In genomic region chr4:113106076-113106475, GRCh38 we compare ENCODE assay signal across 9 cellular contexts. TPM values are rescaled to one million over a fixed set of nuclear protein-coding genes. Genes with fewer than 3 reads are reported as not detected.
DNase-seq lines count a peak whose midpoint lies in the region; ATAC-seq and TF ChIP-seq lines count a peak whose summit lies in the region.
"Had no signal": no experiment of that assay in that cellular context is flagged by ENCODE, and none has a peak within 500 bp of the region (broad histone marks: within the 10 kb centered on the region; RNA-seq: fewer than 3 reads in every experiment).

No MANE protein-coding gene starts in this region.

- H3K4me1 Mint-ChIP-seq in Calu3 (ENCODE audit: low read depth, unreplicated experiment), result peaks cover 13% of the 10 kb centered on the region
- H3K4me1 Mint-ChIP-seq: activated naive CD8-positive, alpha-beta T cell treated with anti-CD3 and anti-CD28 coated beads, Interleukin-2, amount 10 ng/mL, durations not matched to agents 7 days and 5 days had no signal

- no peak for TF ChIP-seq POLR2A in right lobe of liver (IDR thresholded peaks at IDR 0.05)

- TF ChIP-seq CTCF in BE2C (IDR thresholded peaks at IDR 0.05; ENCODE audit: low read depth, low read length) (peak; percentile 51), right lobe of liver (IDR thresholded peaks at IDR 0.05) (peak; percentile 43 to 71 (median 58)), Calu3 (IDR thresholded peaks at IDR 0.05; ENCODE audit: unreplicated experiment) (no peak)

- H3K4me1 ChIP-seq in BE2C (no peaks in the 10 kb centered on the region; the same call in 1 of the 2 replicates), right lobe of liver (peaks cover 0 to 11% (median 0%) of the 10 kb centered on the region in 4 donors)

- H3K27me3 ChIP-seq in BE2C, result no peaks in the 10 kb centered on the region
- H3K27me3 ChIP-seq in right lobe of liver, result no peaks in the 10 kb centered on the region

- H3K36me3 ChIP-seq in BE2C (no peaks in the 10 kb centered on the region), right lobe of liver (no peaks in the 10 kb centered on the region)

- in situ Hi-C loops in KBM-7 (cut with MboI; ENCODE audit: low pct_unique_long_range_greater_than_20kb, low sequenced_read_pairs), result no loop called here

- CTCF ChIA-PET in Calu3 (lab: Charles Lee), result no interaction called here

- H3K9me3 ChIP-seq in BE2C (no peaks in the 10 kb centered on the region), right lobe of liver (no peaks in the 10 kb centered on the region)

- intact Hi-C loops in right lobe of liver (cut with DNase I) (no loop called here), Calu3 (cut with micrococcal nuclease; ENCODE audit: unreplicated experiment) (loop anchor here (1.0 to 10.0 kb wide), 4 partner anchors 47 to 219 kb away; no protein-coding TSS in a partner anchor)

- no peak overlapping the region for H3K27ac Mint-ChIP-seq in Calu3 (ENCODE audit: unreplicated experiment)
- H3K27ac Mint-ChIP-seq: activated naive CD8-positive, alpha-beta T cell treated with anti-CD3 and anti-CD28 coated beads, Interleukin-2, amount 10 ng/mL, durations not matched to agents 7 days and 5 days had no signal

- no peak overlapping the region for H3K27ac ChIP-seq in right lobe of liver

- no peak overlapping the region for H3K4me3 Mint-ChIP-seq in Calu3 (ENCODE audit: low read depth, unreplicated experiment)
- H3K4me3 Mint-ChIP-seq: activated naive CD8-positive, alpha-beta T cell treated with anti-CD3 and anti-CD28 coated beads, Interleukin-2, amount 10 ng/mL, durations not matched to agents 7 days and 5 days had no signal

- WGBS in right lobe of liver (ENCODE audit: insufficient coverage, low coverage, low lambda C conversion rate, missing lambda C conversion rate), result 14% methylated on average over 1 of the region's 1 CpG

- no peaks in the 10 kb centered on the region for H3K36me3 Mint-ChIP-seq in Calu3 (ENCODE audit: insufficient read depth, unreplicated experiment)
- H3K36me3 Mint-ChIP-seq: activated naive CD8-positive, alpha-beta T cell treated with anti-CD3 and anti-CD28 coated beads, Interleukin-2, amount 10 ng/mL, durations not matched to agents 7 days and 5 days had no signal

- DNase-seq in BE2C (no peak), KBM-7 (peak; percentile 2), astrocyte of the hippocampus (ENCODE audit: low read depth, low spot score) (peak; percentile 68), right lobe of liver (no peak), Calu3 (no peak)
- DNase-seq: activated naive CD8-positive, alpha-beta T cell treated with anti-CD3 and anti-CD28 coated beads, Interleukin-2, amount 10 ng/mL, durations not matched to agents 7 days and 5 days had no signal

- H3K4me3 ChIP-seq in BE2C (ENCODE audit: low read depth, low read length), result no peak overlapping the region
- no peak overlapping the region for H3K4me3 ChIP-seq in right lobe of liver

- BruUV-seq in Calu3 (replicated peaks; lab: Mats Ljungman, UMichigan), result no TSS peak

- no peaks in the 10 kb centered on the region for H3K27me3 Mint-ChIP-seq in Calu3 (ENCODE audit: unreplicated experiment)
- H3K27me3 Mint-ChIP-seq: activated naive CD8-positive, alpha-beta T cell treated with anti-CD3 and anti-CD28 coated beads, Interleukin-2, amount 10 ng/mL, durations not matched to agents 7 days and 5 days had no signal

- no peaks in the 10 kb centered on the region for H3K9me3 Mint-ChIP-seq in Calu3 (ENCODE audit: low read depth, unreplicated experiment)
- H3K9me3 Mint-ChIP-seq: activated naive CD8-positive, alpha-beta T cell treated with anti-CD3 and anti-CD28 coated beads, Interleukin-2, amount 10 ng/mL, durations not matched to agents 7 days and 5 days had no signal

- peak; percentile 81 to 86 (median 84) for ATAC-seq in right lobe of liver
- no peak for ATAC-seq in HG02885 (IDR thresholded peaks at IDR 0.05; ENCODE audit: poor library complexity, unreplicated experiment)
- ATAC-seq in GM18511 (IDR thresholded peaks at IDR 0.05; ENCODE audit: unreplicated experiment), result no peak
- no peak for ATAC-seq in HG02610 (IDR thresholded peaks at IDR 0.05; ENCODE audit: unreplicated experiment)

RNA-seq across cellular contexts. Expression of gene ANK2, which starts 56.6 kb away (rescaled TPM):
- 32.4 TPM for polyA plus RNA-seq in BE2C (2012; ENCODE audit: insufficient read depth, insufficient read length, low read depth)
- total RNA-seq in right lobe of liver, result 1 to 10 TPM in 5 of 6 experiments, under 1 TPM in 1; 0.61 to 1.7 (median 1.1) TPM
- 4.1 and 4.4 TPM in 2 replicates for total RNA-seq in Calu3 (2022)

Comparison
In these comparisons a context has a peak if more than half of its experiments do, and no peak if none do; other contexts are left out.
1. DNase-seq: peak in KBM-7 (single experiment) and astrocyte of the hippocampus (single experiment); none in BE2C (single experiment), right lobe of liver (0 of 3) and Calu3 (single experiment).
2. ATAC-seq: peak in right lobe of liver (4 of 4); none in HG02885 (single experiment), GM18511 (single experiment) and HG02610 (single experiment).